Comparison of ENCODE assay signal across 18 cellular contexts in the genomic region with DNA sequence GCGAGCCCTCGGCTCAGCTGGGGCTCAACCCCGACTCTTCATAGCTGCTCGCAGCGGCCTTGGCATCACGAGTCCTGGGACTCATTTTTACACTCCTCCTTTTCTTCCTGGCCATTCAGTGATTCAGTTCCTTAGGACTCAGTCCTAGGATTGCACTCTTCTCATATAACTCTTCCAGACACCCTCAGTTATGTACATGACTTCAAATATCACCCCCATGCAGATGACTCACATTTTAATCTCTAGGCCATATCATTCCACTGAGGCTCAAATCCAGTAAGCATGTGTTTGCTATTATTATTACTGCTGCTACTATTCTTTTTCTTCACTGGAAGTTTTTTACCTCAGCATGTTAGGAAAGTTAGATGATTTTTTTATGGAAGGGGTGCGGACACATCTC. TPM values are rescaled to one million over a fixed set of nuclear protein-coding genes. Genes with fewer than 3 reads are reported as not detected.
A peak's percentile ranks its signal among the peaks of the same experiment; 100 is the strongest.
DNase-seq lines count a peak whose midpoint lies in the region; ATAC-seq and TF ChIP-seq lines count a peak whose summit lies in the region.
"Had no signal": no experiment of that assay in that cellular context is flagged by ENCODE, and none has a peak within 500 bp of the region (broad histone marks: within the 10 kb centered on the region; RNA-seq: fewer than 3 reads in every experiment).

No MANE protein-coding gene starts in this region.

- intact Hi-C loops in left cardiac atrium (cut with DNase I) (no loop called here), cardiac septum (cut with DNase I) (no loop called here)
- intact Hi-C loops in activated naive CD4-positive, alpha-beta T cell treated with anti-CD3 and anti-CD28 coated beads for 36 hours (cut with micrococcal nuclease) = no loop called here

- CTCF ChIA-PET in activated naive CD4-positive, alpha-beta T cell treated with anti-CD3 and anti-CD28 coated beads for 36 hours (lab: Charles Lee) = no interaction called here

- no peaks in the 10 kb centered on the region for H3K27me3 Mint-ChIP-seq in activated naive CD4-positive, alpha-beta T cell treated with anti-CD3 and anti-CD28 coated beads for 36 hours (ENCODE audit: low read depth)
- H3K27me3 Mint-ChIP-seq: effector memory CD8-positive, alpha-beta T cell; IgD-negative memory B cell; T-cell had no signal

- ATAC-seq in left cardiac atrium = peak; percentile 19 to 40
- ATAC-seq: effector memory CD8-positive, alpha-beta T cell; sciatic nerve; T-cell had no signal

- no peak for TF ChIP-seq CTCF in foreskin fibroblast (IDR thresholded peaks at IDR 0.05; ENCODE audit: low read depth, low read length)

- peaks cover 3% of the 10 kb centered on the region for H3K36me3 Mint-ChIP-seq in activated naive CD4-positive, alpha-beta T cell treated with anti-CD3 and anti-CD28 coated beads for 36 hours (ENCODE audit: low read depth)
- H3K36me3 Mint-ChIP-seq: IgD-negative memory B cell, T-cell had no signal

- DNase-seq in left cardiac atrium (no peak), cardiac septum (ENCODE audit: low spot score) (no peak), astrocyte of the hippocampus (ENCODE audit: low read depth, low spot score) (peak; percentile 26), foreskin fibroblast (peak; percentile 58 to 78), NOMO-1 treated with dmso at 0.1 percent for 144 hours (lab: John Stamatoyannopoulos, UW; ENCODE audit: unreplicated experiment) (no peak), anterior cingulate cortex (lab: John Stamatoyannopoulos, UW) (no peak), DMS114 treated with DMSO at 0.1 percent for 48 hours (lab: John Stamatoyannopoulos, UW; ENCODE audit: unreplicated experiment) (no peak)
- no peak for DNase-seq in activated naive CD4-positive, alpha-beta T cell treated with anti-CD3 and anti-CD28 coated beads for 36 hours
- DNase-seq: activated gamma-delta T cell treated with Interleukin-2 at 50 U/mL for 16 hours; Caco-2; effector memory CD8-positive, alpha-beta T cell; GF-D8; mammary epithelial cell; T-cell; tibial artery had no signal

- no peaks in the 10 kb centered on the region for H3K9me3 Mint-ChIP-seq in activated naive CD4-positive, alpha-beta T cell treated with anti-CD3 and anti-CD28 coated beads for 36 hours
- H3K9me3 Mint-ChIP-seq: effector memory CD8-positive, alpha-beta T cell; T-cell had no signal

- no peak overlapping the region for H3K4me3 Mint-ChIP-seq in activated naive CD4-positive, alpha-beta T cell treated with anti-CD3 and anti-CD28 coated beads for 36 hours
- H3K4me3 Mint-ChIP-seq: effector memory CD8-positive, alpha-beta T cell; IgD-negative memory B cell; neural crest cell; T-cell had no signal

- no peaks in the 10 kb centered on the region for H3K4me1 Mint-ChIP-seq in activated naive CD4-positive, alpha-beta T cell treated with anti-CD3 and anti-CD28 coated beads for 36 hours (ENCODE audit: low read depth)
- H3K4me1 Mint-ChIP-seq: neural crest cell, T-cell had no signal

- no peak overlapping the region for H3K27ac Mint-ChIP-seq in activated naive CD4-positive, alpha-beta T cell treated with anti-CD3 and anti-CD28 coated beads for 36 hours
- H3K27ac Mint-ChIP-seq: IgD-negative memory B cell, T-cell had no signal

- H3K4me3 ChIP-seq in foreskin fibroblast (ENCODE audit: low read depth in 1 of 2, low read length in 2 of 2) = no peak overlapping the region
- H3K4me3 ChIP-seq: tibial artery had no signal

RNA-seq across cellular contexts. Expression of gene ITGB1BP2, which starts 14.4 kb away (rescaled TPM):
- 100 to 1,000 TPM in 1 of 2 donors, 10 to 100 TPM in 1; 90.5 to 115 TPM for total RNA-seq in left cardiac atrium
- total RNA-seq in cardiac septum = 85.5 TPM
- total RNA-seq in activated naive CD4-positive, alpha-beta T cell treated with anti-CD3 and anti-CD28 coated beads for 36 hours = 1 to 10 TPM; 4.4 to 5.1 TPM

RNA-seq across cellular contexts. Expression of gene NONO, which starts 32.5 kb away (rescaled TPM):
- total RNA-seq in left cardiac atrium (100 to 1,000 TPM in 1 of 2 donors, 10 to 100 TPM in 1; 99.7 to 130 TPM), cardiac septum (107 TPM)
- total RNA-seq in activated naive CD4-positive, alpha-beta T cell treated with anti-CD3 and anti-CD28 coated beads for 36 hours = 100 to 1,000 TPM; 490 to 531 TPM

RNA-seq across cellular contexts. Expression of gene TAF1, which starts 50.2 kb away (rescaled TPM):
- total RNA-seq in left cardiac atrium (10 to 100 TPM; 17.8 to 23.0 TPM), cardiac septum (25.7 TPM)
- 10 to 100 TPM; 24.0 to 27.2 TPM for total RNA-seq in activated naive CD4-positive, alpha-beta T cell treated with anti-CD3 and anti-CD28 coated beads for 36 hours

Comparison
In these comparisons a context has a peak if more than half of its experiments do, and no peak if none do; other contexts are left out.
1. DNase-seq: peak in astrocyte of the hippocampus (single experiment) and foreskin fibroblast (2 of 2); none in left cardiac atrium (single experiment), cardiac septum (single experiment), NOMO-1 treated with dmso at 0.1 percent for 144 hours (single experiment), anterior cingulate cortex (0 of 58), DMS114 treated with DMSO at 0.1 percent for 48 hours (single experiment) and activated naive CD4-positive, alpha-beta T cell treated with anti-CD3 and anti-CD28 coated beads for 36 hours (single experiment).
2. RNA of gene ITGB1BP2, which starts 14.4 kb away (total RNA-seq): 90.5 to 115 TPM in left cardiac atrium and 85.5 TPM in cardiac septum (single experiment); 4.4 to 5.1 TPM in activated naive CD4-positive, alpha-beta T cell treated with anti-CD3 and anti-CD28 coated beads for 36 hours; every median in the first group is over 10 times any median in the second.